In genomic region chr1:230891984-230892383, GRCh38 we compare ENCODE assay signal across 22 cellular contexts. TPM values are rescaled to one million over a fixed set of nuclear protein-coding genes. Genes with fewer than 3 reads are reported as not detected.
A peak's percentile ranks its signal among the peaks of the same experiment; 100 is the strongest.
DNase-seq lines count a peak whose midpoint lies in the region; ATAC-seq, FAIRE-seq and TF ChIP-seq lines count a peak whose summit lies in the region.
"Had no signal": no experiment of that assay in that cellular context is flagged by ENCODE, and none has a peak within 500 bp of the region (broad histone marks: within the 10 kb centered on the region; RNA-seq: fewer than 3 reads in every experiment).

No MANE protein-coding gene starts in this region.

- H3K27ac Mint-ChIP-seq in nephron: peak overlapping the region in 2 of 3 experiments; percentile 25 to 28
- H3K27ac Mint-ChIP-seq: CD4-positive, CD25-positive, alpha-beta regulatory T cell had no signal

- no peak for TF ChIP-seq CTCF in nephron (IDR thresholded peaks at IDR 0.05; ENCODE audit: unreplicated experiment in 3 of 3)

- FAIRE-seq in GM12891 (lab: Jason Lieb, UNC): no peak
- FAIRE-seq: frontal cortex, G401.6 had no signal

- no peak overlapping the region for H3K4me3 Mint-ChIP-seq in nephron
- H3K4me3 Mint-ChIP-seq: CD4-positive, CD25-positive, alpha-beta regulatory T cell; IgD-negative memory B cell; nephron progenitor cell had no signal

- no peak for DNase-seq in GM12891 (ENCODE audit: insufficient read length, low spot score)
- DNase-seq in D341Med (ENCODE audit: low spot score): no peak
- DNase-seq: activated CD4-positive, alpha-beta T cell treated with anti-CD3 and anti-CD28 coated beads for 48 hours; adrenal gland; CD4-positive, CD25-positive, alpha-beta regulatory T cell; dermis blood vessel endothelial cell; left cardiac atrium; NCI-H1436 treated with DMSO at 0.1 percent for 48 hours; NCI-H526; nephron progenitor cell; SIG-M5; stimulated activated CD4-positive, alpha-beta T cell treated with anti-CD3 and anti-CD28 coated beads, Interleukin-4, amount 100 ng/mL, for 4 hours; T-helper 1 cell had no signal

- H3K27me3 Mint-ChIP-seq in nephron (ENCODE audit: low read depth): peaks cover 10% of the 10 kb centered on the region

- peaks cover 45% of the 10 kb centered on the region for H3K4me1 Mint-ChIP-seq in nephron
- H3K4me1 Mint-ChIP-seq: CD4-positive, CD25-positive, alpha-beta regulatory T cell had no signal

- no peaks in the 10 kb centered on the region for H3K36me3 Mint-ChIP-seq in nephron (ENCODE audit: low read depth)
- H3K36me3 Mint-ChIP-seq: CD4-positive, CD25-positive, alpha-beta regulatory T cell had no signal

- no peak for TF ChIP-seq POLR2A in GM12891 (IDR thresholded peaks at IDR 0.05; ENCODE audit: low read depth, low read length)

- ATAC-seq in GM21423 (IDR thresholded peaks at IDR 0.05; ENCODE audit: unreplicated experiment) (peak; percentile 49), HG03432 (IDR thresholded peaks at IDR 0.05; ENCODE audit: unreplicated experiment) (peak; percentile 43), HG03025 (IDR thresholded peaks at IDR 0.05; ENCODE audit: low FRiP score, unreplicated experiment) (no peak), HG03439 (IDR thresholded peaks at IDR 0.05; ENCODE audit: unreplicated experiment) (no peak), GM19328 (IDR thresholded peaks at IDR 0.05; ENCODE audit: unreplicated experiment) (no peak)
- ATAC-seq: left cardiac atrium had no signal

- no peaks in the 10 kb centered on the region for H3K9me3 Mint-ChIP-seq in nephron
- H3K9me3 Mint-ChIP-seq: IgD-negative memory B cell, nephron progenitor cell had no signal

TF ChIP-seq in GM12891, 5 proteins besides CTCF, POLR2A, EP300 and RAD21:
- TF ChIP-seq POU2F2 (IDR thresholded peaks at IDR 0.05; ENCODE audit: low read depth, low read length): no peak
- TF ChIP-seq SPI1 (IDR thresholded peaks at IDR 0.05; ENCODE audit: low read depth, low read length): peak; percentile 71

RNA-seq across cellular contexts. Expression of gene C1orf198, which starts 23.7 kb away (rescaled TPM):
- polyA plus RNA-seq in GM12891 (2012; ENCODE audit: low read depth, missing spikeins): 1.2 TPM

Comparison
In these comparisons a context has a peak if more than half of its experiments do, and no peak if none do; other contexts are left out.
1. ATAC-seq: peak in GM21423 (single experiment) and HG03432 (single experiment); none in HG03025 (single experiment), HG03439 (single experiment) and GM19328 (single experiment).